Comparison of ENCODE assay signal across 13 cellular contexts in the genomic region with DNA sequence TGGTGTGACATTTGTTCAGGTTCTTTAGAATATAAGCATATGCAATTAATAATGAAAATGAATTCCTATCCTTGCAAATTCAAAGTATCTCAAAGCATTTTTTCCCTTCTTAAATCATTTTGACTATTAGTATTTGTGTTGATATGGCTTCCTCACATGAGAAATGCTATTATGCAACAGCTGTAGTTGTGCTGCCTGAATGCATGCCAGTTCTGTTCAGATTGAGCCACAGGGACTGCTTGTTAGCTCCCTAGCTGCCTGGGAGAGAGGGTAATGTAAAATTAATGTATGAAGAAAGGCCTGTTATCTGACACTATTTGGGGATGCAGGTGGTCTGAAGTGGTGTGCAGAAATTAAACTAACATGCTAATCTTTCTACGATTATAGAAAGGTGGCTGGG. TPM values are rescaled to one million over a fixed set of nuclear protein-coding genes. Genes with fewer than 3 reads are reported as not detected.
A peak's percentile ranks its signal among the peaks of the same experiment; 100 is the strongest.
DNase-seq lines count a peak whose midpoint lies in the region; ATAC-seq, FAIRE-seq and TF ChIP-seq lines count a peak whose summit lies in the region.
"Had no signal": no experiment of that assay in that cellular context is flagged by ENCODE, and none has a peak within 500 bp of the region (broad histone marks: within the 10 kb centered on the region; RNA-seq: fewer than 3 reads in every experiment).

No MANE protein-coding gene starts in this region.

- TF ChIP-seq POLR2A in lower leg skin (IDR thresholded peaks at IDR 0.05), result no peak

- H3K27me3 ChIP-seq in bronchial epithelial cell (ENCODE audit: control insufficient read depth, insufficient read depth, low read length), result no peaks in the 10 kb centered on the region
- H3K27me3 ChIP-seq in aorta (ENCODE audit: control insufficient read depth in 1 of 2, insufficient read depth in 2 of 2, low read length in 1 of 2), result no peaks in the 10 kb centered on the region

- H3K36me3 ChIP-seq in bronchial epithelial cell (ENCODE audit: control insufficient read depth, insufficient read depth, low read length) (no peaks in the 10 kb centered on the region), aorta (ENCODE audit: control insufficient read depth in 1 of 2, insufficient read depth in 2 of 2, low read length in 1 of 2) (no peaks in the 10 kb centered on the region)

- ATAC-seq in aorta (ENCODE audit: low FRiP score), result peak; percentile 71
- ATAC-seq in HG02884 (IDR thresholded peaks at IDR 0.05; ENCODE audit: unreplicated experiment), result no peak
- ATAC-seq: GM12878 had no signal

- intact Hi-C loops in lower leg skin (cut with DNase I; ENCODE audit: low total_unique reads), result no loop called here
- intact Hi-C loops in aorta (cut with DNase I), result no loop called here
- intact Hi-C loops in activated CD4-positive, alpha-beta T cell treated with anti-CD3 and anti-CD28 coated beads, Interleukin-2, amount 10 ng/mL, durations not matched to agents 24 days and 14 days (cut with micrococcal nuclease), result no loop called here

- no peak overlapping the region for H3K4me3 ChIP-seq in bronchial epithelial cell (ENCODE audit: low read depth, low read length)
- no peak overlapping the region for H3K4me3 ChIP-seq in lower leg skin (ENCODE audit: low read depth, poor library complexity, severe bottlenecking)
- H3K4me3 ChIP-seq in aorta (ENCODE audit: low read length in 2 of 2), result no peak overlapping the region
- H3K4me3 ChIP-seq: GM12878 had no signal

- FAIRE-seq in bronchial epithelial cell (lab: Jason Lieb, UNC), result no peak
- FAIRE-seq: GM12878 had no signal

- no peaks in the 10 kb centered on the region for H3K4me1 Mint-ChIP-seq in activated CD4-positive, alpha-beta T cell treated with anti-CD3 and anti-CD28 coated beads, Interleukin-2, amount 10 ng/mL, durations not matched to agents 24 days and 14 days

- 22 to 27% methylated on average over 1 of the region's 1 CpG for WGBS in lower leg skin, 2 donors
- WGBS in aorta, 2 donors, result 0 to 73% methylated on average over 1 of the region's 1 CpG

- H3K27ac ChIP-seq in aorta (ENCODE audit: low read depth in 1 of 2, low read length in 2 of 2), result no peak overlapping the region
- H3K27ac ChIP-seq: VCaP had no signal

- H3K27ac Mint-ChIP-seq in activated CD4-positive, alpha-beta T cell treated with anti-CD3 and anti-CD28 coated beads, Interleukin-2, amount 10 ng/mL, durations not matched to agents 24 days and 14 days, result no peak overlapping the region
- H3K27ac Mint-ChIP-seq: type B pancreatic cell had no signal

- peaks cover 4 to 7% of the 10 kb centered on the region in 2 donors for H3K4me1 ChIP-seq in aorta (ENCODE audit: control insufficient read depth in 1 of 2, insufficient read depth in 2 of 2, low read length in 2 of 2)

- H3K4me3 Mint-ChIP-seq in activated CD4-positive, alpha-beta T cell treated with anti-CD3 and anti-CD28 coated beads, Interleukin-2, amount 10 ng/mL, durations not matched to agents 24 days and 14 days, result no peak overlapping the region
- H3K4me3 Mint-ChIP-seq: type B pancreatic cell had no signal

- no peaks in the 10 kb centered on the region for H3K36me3 Mint-ChIP-seq in activated CD4-positive, alpha-beta T cell treated with anti-CD3 and anti-CD28 coated beads, Interleukin-2, amount 10 ng/mL, durations not matched to agents 24 days and 14 days (ENCODE audit: low read depth)

- TF ChIP-seq CTCF in bronchial epithelial cell (IDR thresholded peaks at IDR 0.05; ENCODE audit: insufficient read depth, low read length, severe bottlenecking) (no peak), lower leg skin (IDR thresholded peaks at IDR 0.05) (no peak)

- H3K27me3 Mint-ChIP-seq in activated CD4-positive, alpha-beta T cell treated with anti-CD3 and anti-CD28 coated beads, Interleukin-2, amount 10 ng/mL, durations not matched to agents 24 days and 14 days, result peaks cover 8% of the 10 kb centered on the region

- H3K9me3 ChIP-seq in aorta (ENCODE audit: control insufficient read depth, low read length), result no peaks in the 10 kb centered on the region

- H3K9me3 Mint-ChIP-seq in activated CD4-positive, alpha-beta T cell treated with anti-CD3 and anti-CD28 coated beads, Interleukin-2, amount 10 ng/mL, durations not matched to agents 24 days and 14 days, result no peaks in the 10 kb centered on the region
- H3K9me3 Mint-ChIP-seq: type B pancreatic cell had no signal

- DNase-seq in NCI-H82 (lab: John Stamatoyannopoulos, UW) (peak; percentile 13), NCI-H82 treated with DMSO at 0.1 percent for 48 hours (lab: John Stamatoyannopoulos, UW; ENCODE audit: unreplicated experiment) (no peak), bronchial epithelial cell (ENCODE audit: low read depth) (peak; percentile 49), lower leg skin (ENCODE audit: low spot score in 2 of 2) (peak; percentile 83 to 89), aorta (peak in 1 of 2 donors; percentile 55), OCI-M1 (lab: John Stamatoyannopoulos, UW) (no peak)
- DNase-seq in activated CD4-positive, alpha-beta T cell treated with anti-CD3 and anti-CD28 coated beads, Interleukin-2, amount 10 ng/mL, durations not matched to agents 24 days and 14 days, result no peak
- DNase-seq: activated naive CD4-positive, alpha-beta T cell treated with anti-CD3 and anti-CD28 coated beads, Interleukin-2, amount 50 U/mL, for 16 hours; stimulated activated CD4-positive, alpha-beta T cell treated with anti-CD3 and anti-CD28 coated beads, Interleukin-2, amount 100 ng/mL, for 48 hours had no signal

RNA-seq across cellular contexts. Expression of gene CACHD1, which starts 45.5 kb away (rescaled TPM):
- 0.77 and 1.8 TPM in 2 replicates for total RNA-seq in bronchial epithelial cell
- 10 to 100 TPM in 2 of 4 donors, 1 to 10 TPM in 2; 7.3 to 17.1 (median 10.9) TPM for total RNA-seq in lower leg skin
- total RNA-seq in aorta, result 10 to 100 TPM in 1 of 2 donors, 1 to 10 TPM in 1; 7.7 to 26.5 TPM
- 1 to 10 TPM; 1.4 to 2.3 TPM for polyA plus RNA-seq in aorta
- 0.14 and 0.23 TPM in 2 replicates for total RNA-seq in activated CD4-positive, alpha-beta T cell treated with anti-CD3 and anti-CD28 coated beads, Interleukin-2, amount 10 ng/mL, durations not matched to agents 24 days and 14 days
- polyA plus RNA-seq: GM12878 had no signal

Comparison
In these comparisons a context has a peak if more than half of its experiments do, and no peak if none do; other contexts are left out.
1. DNase-seq: peak in NCI-H82 (single experiment), bronchial epithelial cell (single experiment) and lower leg skin (2 of 2); none in NCI-H82 treated with DMSO at 0.1 percent for 48 hours (single experiment), OCI-M1 (single experiment) and activated CD4-positive, alpha-beta T cell treated with anti-CD3 and anti-CD28 coated beads, Interleukin-2, amount 10 ng/mL, durations not matched to agents 24 days and 14 days (single experiment).